In the genomic region with DNA sequence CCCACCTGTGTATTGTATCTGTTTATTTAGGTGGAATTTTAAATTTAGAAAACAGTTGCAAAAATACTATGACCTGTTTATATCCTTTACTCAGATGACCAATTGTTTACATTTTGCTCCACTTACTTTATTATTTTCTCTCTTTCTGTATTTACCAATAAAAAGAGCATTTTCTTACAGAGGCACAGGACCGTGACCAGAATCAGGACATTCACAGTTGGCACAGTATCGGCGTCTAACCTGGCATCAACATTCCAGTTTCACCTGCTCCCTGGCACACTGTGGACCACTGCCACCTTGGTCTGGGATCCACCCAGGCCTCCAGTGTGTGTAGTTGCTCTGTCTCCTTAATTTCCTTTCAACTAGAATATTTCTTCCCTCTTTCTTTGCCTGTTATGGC, we compare ENCODE assay signal across 10 cellular contexts. TPM values are rescaled to one million over a fixed set of nuclear protein-coding genes. Genes with fewer than 3 reads are reported as not detected.
"Had no signal": no experiment of that assay in that cellular context is flagged by ENCODE, and none has a peak within 500 bp of the region (broad histone marks: within the 10 kb centered on the region; RNA-seq: fewer than 3 reads in every experiment).

No MANE protein-coding gene starts in this region.

RNA-seq across cellular contexts. Expression of a gene that starts 39.9 kb away (rescaled TPM):
- total RNA-seq: left lobe of liver; left ventricle myocardium superior; liver; lung microvascular endothelial cell; mammary epithelial cell; mononuclear cell; myocyte; naive thymus-derived CD4-positive, alpha-beta T cell had no signal
- polyA plus RNA-seq: immature natural killer cell; keratinocyte; mammary epithelial cell; naive thymus-derived CD4-positive, alpha-beta T cell had no signal
